ENCODE assay signal across 11 cellular contexts in genomic region chr15:91289324-91289723, GRCh38.
DNase-seq lines count a peak whose midpoint lies in the region; ATAC-seq, FAIRE-seq and TF ChIP-seq lines count a peak whose summit lies in the region.
"Had no signal": no experiment of that assay in that cellular context is flagged by ENCODE, and none has a peak within 500 bp of the region (broad histone marks: within the 10 kb centered on the region; RNA-seq: fewer than 3 reads in every experiment).

No MANE protein-coding gene starts in this region.

- no peak for TF ChIP-seq POLR2A in H54 (IDR thresholded peaks at IDR 0.05; ENCODE audit: low read depth, low read length)

- H3K9ac ChIP-seq in PC-3 (ENCODE audit: low read length) = no peak overlapping the region
- H3K9ac ChIP-seq: parathyroid adenoma had no signal

- H3F3A ChIP-seq in PC-3 (ENCODE audit: low read length, unreplicated experiment) = no peaks in the 10 kb centered on the region

- no peaks in the 10 kb centered on the region for H3K79me2 ChIP-seq in PC-3 (ENCODE audit: low read length)
- H3K79me2 ChIP-seq: parathyroid adenoma had no signal

- no peak overlapping the region for H3K4me2 ChIP-seq in PC-3 (ENCODE audit: low read length)

- H3K9me3 ChIP-seq in PC-3 (ENCODE audit: low read length) (no peaks in the 10 kb centered on the region), iPS DF 6.9 (ENCODE audit: control insufficient read depth, insufficient read depth, low read length) (no peaks in the 10 kb centered on the region), ascending aorta (no peaks in the 10 kb centered on the region)

- no peak for DNase-seq in GM10266 (ENCODE audit: extremely low spot score)
- DNase-seq in HEK293T (ENCODE audit: extremely low spot score) = no peak
- no peak for DNase-seq in PC-3
- peak; percentile 11 for DNase-seq in iPS DF 6.9 (ENCODE audit: low read depth, low spot score)
- DNase-seq in ascending aorta (ENCODE audit: low spot score in 2 of 2) = no peak
- no peak for DNase-seq in H54 (ENCODE audit: insufficient read length, low spot score)
- DNase-seq: NCI-H2029 treated with DMSO at 0.1 percent for 48 hours had no signal

- no peaks in the 10 kb centered on the region for H4K20me1 ChIP-seq in PC-3 (ENCODE audit: low read length)

- no peak overlapping the region for H2AFZ ChIP-seq in PC-3 (ENCODE audit: low read length)
- H2AFZ ChIP-seq: parathyroid adenoma had no signal

- CTCF ChIA-PET in HEK293T (lab: Yijun Ruan, JAX) = no interaction called here
- CTCF ChIA-PET in PC-3 (lab: Charles Lee) = no interaction called here

- ATAC-seq in PC-3 (no peak), HG03280 (IDR thresholded peaks at IDR 0.05; ENCODE audit: unreplicated experiment) (no peak)

- H3K4me3 ChIP-seq in PC-3 (ENCODE audit: low read length) (no peak overlapping the region), iPS DF 6.9 (ENCODE audit: low read length) (no peak overlapping the region), ascending aorta (no peak overlapping the region)
- H3K4me3 ChIP-seq: cardiac muscle cell had no signal

- H3K4me1 ChIP-seq in PC-3 (ENCODE audit: insufficient read depth, low read length) (no peaks in the 10 kb centered on the region), iPS DF 6.9 (ENCODE audit: control insufficient read depth, insufficient read depth, low read length) (no peaks in the 10 kb centered on the region), ascending aorta (no peaks in the 10 kb centered on the region)
- H3K4me1 ChIP-seq: parathyroid adenoma had no signal

- TF ChIP-seq CTCF in GM10266 (IDR thresholded peaks at IDR 0.05; ENCODE audit: control insufficient read depth, insufficient read depth, low read depth, missing control alignments) (peak; percentile 6), PC-3 (conservative IDR thresholded peaks at IDR 0.05; ENCODE audit: low read depth, low read length) (peak; percentile 30; the same call in 1 of the 2 replicates), ascending aorta (IDR thresholded peaks at IDR 0.05) (no peak)

- POLR2A ChIA-PET in HEK293T (lab: Yijun Ruan, JAX) = no interaction called here
- POLR2A ChIA-PET in PC-3 (lab: Charles Lee; ENCODE audit: unreplicated experiment) = no interaction called here

- H3K27ac ChIP-seq in PC-3 (ENCODE audit: low read length) (no peak overlapping the region), iPS DF 6.9 (ENCODE audit: low read length) (no peak overlapping the region), ascending aorta (no peak overlapping the region)
- H3K27ac ChIP-seq: cardiac muscle cell, parathyroid adenoma had no signal

- peaks cover 64% of the 10 kb centered on the region for H3K27me3 ChIP-seq in PC-3 (ENCODE audit: low read length)
- no peaks in the 10 kb centered on the region for H3K27me3 ChIP-seq in iPS DF 6.9 (ENCODE audit: control insufficient read depth, insufficient read depth, low read length)
- no peaks in the 10 kb centered on the region for H3K27me3 ChIP-seq in ascending aorta
- H3K27me3 ChIP-seq: cardiac muscle cell had no signal

- no peaks in the 10 kb centered on the region for H3K9me2 ChIP-seq in PC-3 (replicated peaks; ENCODE audit: low read length)

- no TSS peak for BruUV-seq in PC-3 (replicated peaks; lab: Mats Ljungman, UMichigan)

- H3K36me3 ChIP-seq in PC-3 (ENCODE audit: low read depth, low read length) = no peaks in the 10 kb centered on the region
- no peaks in the 10 kb centered on the region for H3K36me3 ChIP-seq in iPS DF 6.9 (ENCODE audit: control insufficient read depth, insufficient read depth, low read length)
- H3K36me3 ChIP-seq in ascending aorta = no peaks in the 10 kb centered on the region
- H3K36me3 ChIP-seq: cardiac muscle cell had no signal

- intact Hi-C loops in PC-3 (cut with micrococcal nuclease) = no loop called here
- intact Hi-C loops in ascending aorta (cut with DNase I) = no loop called here

- no peak for FAIRE-seq in H54 (lab: Jason Lieb, UNC)
- FAIRE-seq: urothelium cell line had no signal

- no CpG with 5 or more reads among the region's 1 CpG for WGBS in iPS DF 6.9 (ENCODE audit: insufficient coverage, insufficient read length)

TF ChIP-seq in HEK293T, 16 proteins besides CTCF, POLR2A, EP300 and RAD21:
- TF ChIP-seq TARDBP (IDR thresholded peaks at IDR 0.05) = no peak
- TF ChIP-seq NFRKB (IDR thresholded peaks at IDR 0.05) = no peak
- 0 out of 2 replicates have a peak, but pooled peaks have one; percentile 19 for TF ChIP-seq PKNOX1 (IDR thresholded peaks at IDR 0.05)

Comparison
In these comparisons a context has a peak if more than half of its experiments do, and no peak if none do; other contexts are left out.
1. CTCF ChIP-seq: peak in GM10266 (single experiment) and PC-3 (single experiment); none in ascending aorta (0 of 3).